Comparison of ENCODE assay signal across 16 cellular contexts in genomic region chr12:32089156-32089950, GRCh38. TPM values are rescaled to one million over a fixed set of nuclear protein-coding genes. Genes with fewer than 3 reads are reported as not detected.
A peak's percentile ranks its signal among the peaks of the same experiment; 100 is the strongest.
DNase-seq lines count a peak whose midpoint lies in the region; ATAC-seq and TF ChIP-seq lines count a peak whose summit lies in the region.
"Had no signal": no experiment of that assay in that cellular context is flagged by ENCODE, and none has a peak within 500 bp of the region (broad histone marks: within the 10 kb centered on the region; RNA-seq: fewer than 3 reads in every experiment).

No MANE protein-coding gene starts in this region.

- peak overlapping the region; percentile 28 for H3K4me2 ChIP-seq in PC-3 (ENCODE audit: low read length)

- no TSS peak for BruUV-seq in PC-3 (replicated peaks; lab: Mats Ljungman, UMichigan)

- peaks cover 10% of the 10 kb centered on the region for H3K4me1 ChIP-seq in PC-3 (ENCODE audit: insufficient read depth, low read length)
- H3K4me1 ChIP-seq: lower lobe of right lung, right lobe of liver had no signal

- no peaks in the 10 kb centered on the region for H3K27me3 Mint-ChIP-seq in activated naive CD8-positive, alpha-beta T cell treated with anti-CD3 and anti-CD28 coated beads, Interleukin-2, amount 50 U/mL, for 24 hours
- H3K27me3 Mint-ChIP-seq: natural killer cell treated with Interleukin-12 subunit alpha and Interleukin-12 subunit beta and Interleukin-15 and Interleukin-18, amount 100 ng/mL, for 72 hours had no signal

- H3K4me1 Mint-ChIP-seq in activated naive CD8-positive, alpha-beta T cell treated with anti-CD3 and anti-CD28 coated beads, Interleukin-2, amount 50 U/mL, for 24 hours, result no peaks in the 10 kb centered on the region

- H4K20me1 ChIP-seq in PC-3 (ENCODE audit: low read length), result no peaks in the 10 kb centered on the region

- no peak overlapping the region for H3K4me3 ChIP-seq in PC-3 (ENCODE audit: low read length)
- H3K4me3 ChIP-seq: lower lobe of right lung, right lobe of liver had no signal

- H3K9me2 ChIP-seq in PC-3 (replicated peaks; ENCODE audit: low read length), result no peaks in the 10 kb centered on the region

- TF ChIP-seq POLR2A in erythroblast (IDR thresholded peaks at IDR 0.05; ENCODE audit: low read length), result no peak

- no peaks in the 10 kb centered on the region for H3K36me3 ChIP-seq in PC-3 (ENCODE audit: low read depth, low read length)
- H3K36me3 ChIP-seq: lower lobe of right lung, right lobe of liver had no signal

- no peaks in the 10 kb centered on the region for H3K9me3 Mint-ChIP-seq in activated naive CD8-positive, alpha-beta T cell treated with anti-CD3 and anti-CD28 coated beads, Interleukin-2, amount 50 U/mL, for 24 hours
- H3K9me3 Mint-ChIP-seq: activated T-helper 1 cell treated with anti-CD3 and anti-CD28 coated beads, Interleukin-12 subunit alpha, Interleukin-12 subunit beta, Interleukin-2, Interleukin-4 antibody, amounts not matched to agents 30 ng/mL and 10 ng/mL and 1 ng/mL, durations not matched to agents 14 hours and 24 hours and 36 hours; natural killer cell treated with Interleukin-12 subunit alpha and Interleukin-12 subunit beta and Interleukin-15 and Interleukin-18, amount 100 ng/mL, for 72 hours had no signal

- DNase-seq in NCI-H82 (lab: John Stamatoyannopoulos, UW) (peak; percentile 42), NCI-H82 treated with DMSO at 0.1 percent for 48 hours (lab: John Stamatoyannopoulos, UW; ENCODE audit: unreplicated experiment) (no peak), PC-3 (peak; percentile 64), cerebellar cortex (ENCODE audit: low spot score) (peak; percentile 32), renal cortical epithelial cell (ENCODE audit: low read depth) (peak; percentile 71), activated gamma-delta T cell (lab: John Stamatoyannopoulos, UW) (no peak), erythroblast (lab: John Stamatoyannopoulos, UW) (no peak)
- DNase-seq in activated naive CD8-positive, alpha-beta T cell treated with anti-CD3 and anti-CD28 coated beads, Interleukin-2, amount 50 U/mL, for 24 hours, result no peak
- DNase-seq: amygdala, cortex of kidney, lower lobe of right lung, right lobe of liver, Right ventricle myocardium superior, T-helper 9 cell had no signal

- H2AFZ ChIP-seq in PC-3 (ENCODE audit: low read length), result 0 out of 2 replicates have a peak overlapping the region, but pooled peaks have one; percentile 22

- no peak overlapping the region for H3K9ac ChIP-seq in PC-3 (ENCODE audit: low read length)

- no peak overlapping the region for H3K27ac ChIP-seq in PC-3 (ENCODE audit: low read length)
- H3K27ac ChIP-seq: lower lobe of right lung, right lobe of liver had no signal

- POLR2A ChIA-PET in PC-3 (lab: Charles Lee; ENCODE audit: unreplicated experiment), result no interaction called here

- H3K79me2 ChIP-seq in PC-3 (ENCODE audit: low read length), result no peaks in the 10 kb centered on the region

- no peak overlapping the region for H3K27ac Mint-ChIP-seq in activated naive CD8-positive, alpha-beta T cell treated with anti-CD3 and anti-CD28 coated beads, Interleukin-2, amount 50 U/mL, for 24 hours
- H3K27ac Mint-ChIP-seq: activated T-helper 1 cell treated with anti-CD3 and anti-CD28 coated beads, Interleukin-12 subunit alpha, Interleukin-12 subunit beta, Interleukin-2, Interleukin-4 antibody, amounts not matched to agents 30 ng/mL and 10 ng/mL and 1 ng/mL, durations not matched to agents 14 hours and 24 hours and 36 hours; natural killer cell treated with Interleukin-12 subunit alpha and Interleukin-12 subunit beta and Interleukin-15 and Interleukin-18, amount 100 ng/mL, for 72 hours had no signal

- ATAC-seq in PC-3, result peak; percentile 71
- no peak for ATAC-seq in activated naive CD8-positive, alpha-beta T cell treated with anti-CD3 and anti-CD28 coated beads, Interleukin-2, amount 50 U/mL, for 24 hours
- ATAC-seq: lower lobe of right lung; natural killer cell treated with Interleukin-12 subunit alpha and Interleukin-12 subunit beta and Interleukin-15 and Interleukin-18, amount 100 ng/mL, for 72 hours; right lobe of liver had no signal

- no peaks in the 10 kb centered on the region for H3K36me3 Mint-ChIP-seq in activated naive CD8-positive, alpha-beta T cell treated with anti-CD3 and anti-CD28 coated beads, Interleukin-2, amount 50 U/mL, for 24 hours (ENCODE audit: low read depth)
- H3K36me3 Mint-ChIP-seq: natural killer cell treated with Interleukin-12 subunit alpha and Interleukin-12 subunit beta and Interleukin-15 and Interleukin-18, amount 100 ng/mL, for 72 hours had no signal

- intact Hi-C loops in PC-3 (cut with micrococcal nuclease), result no loop called here

- TF ChIP-seq CTCF in PC-3 (conservative IDR thresholded peaks at IDR 0.05; ENCODE audit: low read depth, low read length), result no peak

- no peaks in the 10 kb centered on the region for H3K9me3 ChIP-seq in PC-3 (ENCODE audit: low read length)
- H3K9me3 ChIP-seq: lower lobe of right lung, right lobe of liver had no signal

- no peaks in the 10 kb centered on the region for H3K27me3 ChIP-seq in PC-3 (ENCODE audit: low read length)
- H3K27me3 ChIP-seq: right lobe of liver had no signal

- CTCF ChIA-PET in PC-3 (lab: Charles Lee), result no interaction called here

- no peaks in the 10 kb centered on the region for H3F3A ChIP-seq in PC-3 (ENCODE audit: low read length, unreplicated experiment)

- H3K4me3 Mint-ChIP-seq in activated naive CD8-positive, alpha-beta T cell treated with anti-CD3 and anti-CD28 coated beads, Interleukin-2, amount 50 U/mL, for 24 hours, result no peak overlapping the region
- H3K4me3 Mint-ChIP-seq: activated T-helper 1 cell treated with anti-CD3 and anti-CD28 coated beads, Interleukin-12 subunit alpha, Interleukin-12 subunit beta, Interleukin-2, Interleukin-4 antibody, amounts not matched to agents 30 ng/mL and 10 ng/mL and 1 ng/mL, durations not matched to agents 14 hours and 24 hours and 36 hours; natural killer cell treated with Interleukin-12 subunit alpha and Interleukin-12 subunit beta and Interleukin-15 and Interleukin-18, amount 100 ng/mL, for 72 hours had no signal

RNA-seq across cellular contexts. Expression of gene BICD1, which starts 17.3 kb away (rescaled TPM):
- total RNA-seq in PC-3 (2014; rRNA removed) (9.2 and 15.7 TPM in 2 replicates), renal cortical epithelial cell (10.6 and 64.0 TPM in 2 replicates)

Comparison
In these comparisons a context has a peak if more than half of its experiments do, and no peak if none do; other contexts are left out.
1. DNase-seq: peak in NCI-H82 (single experiment), PC-3 (single experiment), cerebellar cortex (single experiment) and renal cortical epithelial cell (single experiment); none in NCI-H82 treated with DMSO at 0.1 percent for 48 hours (single experiment), activated gamma-delta T cell (single experiment), activated naive CD8-positive, alpha-beta T cell treated with anti-CD3 and anti-CD28 coated beads, Interleukin-2, amount 50 U/mL, for 24 hours (single experiment) and erythroblast (0 of 2).